33 cellular contexts compared by ENCODE assay signal in the genomic region with DNA sequence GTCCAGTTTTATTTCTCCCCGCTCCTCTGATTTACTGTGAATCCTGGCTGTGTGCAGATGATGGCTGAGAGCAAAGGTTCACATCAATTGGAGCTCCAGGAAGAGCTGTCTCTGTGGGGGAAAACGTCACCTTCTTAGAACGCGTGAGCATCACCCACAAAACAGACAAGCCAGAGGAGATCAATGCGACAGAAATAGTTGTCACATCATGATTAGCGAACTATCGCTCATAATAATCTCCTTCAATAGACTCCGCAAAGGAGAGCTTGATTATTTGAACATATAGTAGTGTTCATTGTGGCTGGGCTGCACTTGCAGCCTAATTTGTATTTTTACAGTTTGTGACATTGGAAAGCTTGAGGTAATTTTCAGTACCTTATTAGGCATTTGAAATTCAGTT.
"Had no signal": no experiment of that assay in that cellular context is flagged by ENCODE, and none has a peak within 500 bp of the region (broad histone marks: within the 10 kb centered on the region; RNA-seq: fewer than 3 reads in every experiment).

No MANE protein-coding gene starts in this region.

- H3K9me3 Mint-ChIP-seq: activated CD4-positive, alpha-beta memory T cell treated with anti-CD3 and anti-CD28 coated beads, Interleukin-2, amount 10 ng/mL, durations not matched to agents 7 days and 5 days; activated naive CD4-positive, alpha-beta T cell treated with anti-CD3 and anti-CD28 coated beads, Interleukin-2, amount 10 ng/mL, durations not matched to agents 7 days and 5 days; activated naive CD8-positive, alpha-beta T cell treated with anti-CD3 and anti-CD28 coated beads, Interleukin-2, amount 10 ng/mL, durations not matched to agents 7 days and 5 days had no signal

- H3K4me3 Mint-ChIP-seq: activated B cell treated with CpG ODN at 0.5 μM for 24 hours; activated CD4-positive, alpha-beta memory T cell treated with anti-CD3 and anti-CD28 coated beads, Interleukin-2, amount 10 ng/mL, durations not matched to agents 7 days and 5 days; activated CD4-positive, alpha-beta T cell treated with anti-CD3 and anti-CD28 coated beads, Interleukin-2, amount 10 ng/mL, durations not matched to agents 24 days and 14 days; activated CD8-positive, alpha-beta memory T cell treated with anti-CD3 and anti-CD28 coated beads, Interleukin-2, amount 10 ng/mL, durations not matched to agents 7 days and 5 days; activated CD8-positive, alpha-beta T cell treated with anti-CD3 and anti-CD28 coated beads, Interleukin-2, amount 10 ng/mL, durations not matched to agents 7 days and 5 days; activated naive CD4-positive, alpha-beta T cell treated with anti-CD3 and anti-CD28 coated beads, Interleukin-2, amount 10 ng/mL, durations not matched to agents 7 days and 5 days; activated naive CD4-positive, alpha-beta T cell treated with anti-CD3 and anti-CD28 coated beads, Interleukin-2, amount 50 U/mL, for 24 hours; activated naive CD8-positive, alpha-beta T cell; activated naive CD8-positive, alpha-beta T cell treated with anti-CD3 and anti-CD28 coated beads, Interleukin-2, amount 10 ng/mL, durations not matched to agents 7 days and 5 days; activated naive CD8-positive, alpha-beta T cell treated with anti-CD3 and anti-CD28 coated beads, Interleukin-2, amount 50 U/mL, for 24 hours; activated T-cell treated with anti-CD3 and anti-CD28 coated beads, Interleukin-2, amount 50 U/mL, for 24 hours; T-helper 1 cell treated with Interleukin-12 subunit alpha and Interleukin-12 subunit beta and Interleukin-4 antibody, amounts not matched to agents 30 μg/mL and 1 μg/mL, for 36 hours had no signal

- H3K36me3 ChIP-seq: brain microvascular endothelial cell, breast epithelium had no signal

- H3K9me3 ChIP-seq: body of pancreas had no signal

- H3K27ac Mint-ChIP-seq: activated B cell treated with CpG ODN at 0.5 μM for 24 hours; activated CD4-positive, alpha-beta memory T cell treated with anti-CD3 and anti-CD28 coated beads, Interleukin-2, amount 10 ng/mL, durations not matched to agents 7 days and 5 days; activated CD4-positive, alpha-beta T cell treated with anti-CD3 and anti-CD28 coated beads, Interleukin-2, amount 10 ng/mL, durations not matched to agents 24 days and 14 days; activated CD8-positive, alpha-beta memory T cell treated with anti-CD3 and anti-CD28 coated beads, Interleukin-2, amount 10 ng/mL, durations not matched to agents 7 days and 5 days; activated CD8-positive, alpha-beta T cell treated with anti-CD3 and anti-CD28 coated beads, Interleukin-2, amount 10 ng/mL, durations not matched to agents 7 days and 5 days; activated naive CD4-positive, alpha-beta T cell treated with anti-CD3 and anti-CD28 coated beads, Interleukin-2, amount 10 ng/mL, durations not matched to agents 7 days and 5 days; activated naive CD4-positive, alpha-beta T cell treated with anti-CD3 and anti-CD28 coated beads, Interleukin-2, amount 50 U/mL, for 24 hours; activated naive CD8-positive, alpha-beta T cell; activated naive CD8-positive, alpha-beta T cell treated with anti-CD3 and anti-CD28 coated beads, Interleukin-2, amount 10 ng/mL, durations not matched to agents 7 days and 5 days; activated naive CD8-positive, alpha-beta T cell treated with anti-CD3 and anti-CD28 coated beads, Interleukin-2, amount 50 U/mL, for 24 hours; activated T-cell treated with anti-CD3 and anti-CD28 coated beads, Interleukin-2, amount 50 U/mL, for 24 hours; activated T-helper 2 cell treated with anti-CD3 and anti-CD28 coated beads, Interferon-gamma antibody, Interleukin-2, Interleukin-4, amounts not matched to agents 10 μg/mL and 5 μg/mL and 100 μg/mL, durations not matched to agents 14 hours and 24 hours and 36 hours; T-helper 1 cell treated with Interleukin-12 subunit alpha and Interleukin-12 subunit beta and Interleukin-4 antibody, amounts not matched to agents 30 μg/mL and 1 μg/mL, for 36 hours; T-helper 2 cell treated with Interferon-gamma antibody and Interleukin-4, amounts not matched to agents 5 μg/mL and 100 μg/mL, for 36 hours had no signal

- H3K4me3 ChIP-seq: body of pancreas, breast epithelium had no signal

- H3K27me3 ChIP-seq: body of pancreas, brain microvascular endothelial cell had no signal

- H3K36me3 Mint-ChIP-seq: activated CD8-positive, alpha-beta memory T cell treated with anti-CD3 and anti-CD28 coated beads, Interleukin-2, amount 10 ng/mL, durations not matched to agents 7 days and 5 days; activated naive CD4-positive, alpha-beta T cell treated with anti-CD3 and anti-CD28 coated beads, Interleukin-2, amount 10 ng/mL, durations not matched to agents 7 days and 5 days; activated naive CD4-positive, alpha-beta T cell treated with anti-CD3 and anti-CD28 coated beads, Interleukin-2, amount 50 U/mL, for 24 hours; activated naive CD8-positive, alpha-beta T cell had no signal

- ATAC-seq: activated CD8-positive, alpha-beta memory T cell treated with anti-CD3 and anti-CD28 coated beads, Interleukin-2, amount 10 ng/mL, durations not matched to agents 7 days and 5 days; activated CD8-positive, alpha-beta T cell treated with anti-CD3 and anti-CD28 coated beads, Interleukin-2, amount 10 ng/mL, durations not matched to agents 7 days and 5 days; activated naive CD8-positive, alpha-beta T cell treated with anti-CD3 and anti-CD28 coated beads, Interleukin-2, amount 50 U/mL, for 24 hours; body of pancreas had no signal

- H3K4me1 ChIP-seq: body of pancreas, breast epithelium had no signal

- H3K27ac ChIP-seq: body of pancreas, brain microvascular endothelial cell, breast epithelium, VCaP had no signal

- H3K27me3 Mint-ChIP-seq: activated B cell treated with CpG ODN at 0.5 μM for 24 hours; activated naive CD4-positive, alpha-beta T cell treated with anti-CD3 and anti-CD28 coated beads, Interleukin-2, amount 10 ng/mL, durations not matched to agents 7 days and 5 days had no signal

- DNase-seq: activated B cell treated with CpG ODN at 0.5 μM for 24 hours; activated CD4-positive, alpha-beta memory T cell treated with anti-CD3 and anti-CD28 coated beads, Interleukin-2, amount 10 ng/mL, durations not matched to agents 7 days and 5 days; activated CD4-positive, alpha-beta T cell treated with anti-CD3 and anti-CD28 coated beads for 4 hours; activated CD4-positive, alpha-beta T cell treated with anti-CD3 and anti-CD28 coated beads, Interleukin-2, amount 10 ng/mL, durations not matched to agents 24 days and 14 days; activated CD4-positive, alpha-beta T cell treated with anti-CD3 and anti-CD28 coated beads, Interleukin-2, amount 50 U/mL, for 48 hours; activated CD4-positive, CD25-positive, alpha-beta regulatory T cell treated with anti-CD3 and anti-CD28 coated beads, Interleukin-2, amount 50 U/mL, for 72 hours; activated CD8-positive, alpha-beta memory T cell treated with anti-CD3 and anti-CD28 coated beads for 24 hours; activated CD8-positive, alpha-beta memory T cell treated with anti-CD3 and anti-CD28 coated beads, Interleukin-2, amount 10 ng/mL, durations not matched to agents 7 days and 5 days; activated CD8-positive, alpha-beta memory T cell treated with anti-CD3 and anti-CD28 coated beads, Interleukin-2, amount 50 U/mL, for 48 hours; activated CD8-positive, alpha-beta T cell treated with anti-CD3 and anti-CD28 coated beads, Interleukin-2, amount 10 ng/mL, durations not matched to agents 7 days and 5 days; activated effector memory CD4-positive, alpha-beta T cell treated with Interleukin-2 at 50 U/mL for 16 hours; activated gamma-delta T cell; activated naive CD4-positive, alpha-beta T cell treated with anti-CD3 and anti-CD28 coated beads, Interleukin-2, amount 10 ng/mL, durations not matched to agents 7 days and 5 days; activated naive CD4-positive, alpha-beta T cell treated with Interleukin-2 at 50 U/mL for 16 hours; activated naive CD8-positive, alpha-beta T cell treated with anti-CD3 and anti-CD28 coated beads, Interleukin-2, amount 10 ng/mL, durations not matched to agents 7 days and 5 days; activated naive CD8-positive, alpha-beta T cell treated with anti-CD3 and anti-CD28 coated beads, Interleukin-2, amount 50 U/mL, for 24 hours; activated T-cell treated with anti-CD3 and anti-CD28 coated beads, Interleukin-2, amount 50 U/mL, for 24 hours; activated T-cell treated with anti-CD3 and anti-CD28 coated beads, Interleukin-2, amount 50 U/mL, for 48 hours; amygdala; aorta; body of pancreas; brain microvascular endothelial cell; central memory CD4-positive, alpha-beta T cell; T-helper 1 cell; T-helper 2 cell; T-helper 9 cell had no signal

- H3K4me1 Mint-ChIP-seq: activated B cell treated with CpG ODN at 0.5 μM for 24 hours had no signal
